Comparison of ENCODE assay signal across 19 cellular contexts in the genomic region with DNA sequence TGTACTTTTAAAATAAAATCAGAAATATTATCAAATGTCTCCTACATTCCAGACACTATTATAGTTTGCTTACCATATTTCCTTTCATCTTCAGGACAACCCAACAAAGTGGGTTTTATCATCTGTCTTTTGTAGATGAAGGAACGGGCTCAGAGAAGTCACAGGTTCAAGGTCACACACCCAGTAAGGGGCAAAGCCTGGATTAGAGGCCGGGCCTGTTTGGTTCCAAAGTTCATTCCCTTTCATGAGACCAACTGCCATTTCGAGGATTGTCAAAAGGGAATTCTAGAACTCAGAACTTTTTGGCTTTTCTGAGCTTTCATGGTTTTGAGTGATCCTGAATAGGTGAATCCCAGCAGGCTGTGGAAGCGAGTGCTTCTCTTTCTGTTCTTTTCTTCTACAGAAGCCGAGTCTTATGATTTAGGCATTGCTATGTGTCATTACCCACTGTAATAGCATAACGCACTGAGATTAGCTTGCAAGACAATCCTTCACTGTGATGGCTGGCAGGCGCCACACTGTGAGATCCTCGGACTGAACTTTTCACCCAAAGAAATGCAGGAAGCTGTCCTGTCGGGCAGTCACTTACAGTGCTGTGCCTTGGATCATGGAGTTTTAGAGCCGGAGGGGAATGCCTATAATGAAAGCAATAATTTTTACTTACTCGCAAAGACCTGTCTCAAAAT. TPM values are rescaled to one million over a fixed set of nuclear protein-coding genes. Genes with fewer than 3 reads are reported as not detected.
DNase-seq lines count a peak whose midpoint lies in the region; ATAC-seq and TF ChIP-seq lines count a peak whose summit lies in the region.
"Had no signal": no experiment of that assay in that cellular context is flagged by ENCODE, and none has a peak within 500 bp of the region (broad histone marks: within the 10 kb centered on the region; RNA-seq: fewer than 3 reads in every experiment).

No MANE protein-coding gene starts in this region.

- no peak overlapping the region for H3K18ac ChIP-seq in trophoblast cell (ENCODE audit: low read length)

- in situ Hi-C loops in KBM-7 (cut with MboI; ENCODE audit: low pct_unique_long_range_greater_than_20kb, low sequenced_read_pairs), result no loop called here

- H2BK12ac ChIP-seq in trophoblast cell (ENCODE audit: low read length), result no peak overlapping the region

- WGBS in trophoblast cell (ENCODE audit: extremely low coverage, insufficient coverage, insufficient read length), result no CpG with 5 or more reads among the region's 11 CpGs

- H4K8ac ChIP-seq in trophoblast cell (ENCODE audit: low read depth, low read length), result no peak overlapping the region

- peak overlapping the region; percentile 5 for H3K4me3 ChIP-seq in WERI-Rb-1 (ENCODE audit: low read depth, low read length)
- H3K4me3 ChIP-seq in trophoblast cell (ENCODE audit: low read depth, low read length), result no peak overlapping the region
- H3K4me3 ChIP-seq: coronary artery, mucosa of descending colon, suprapubic skin had no signal

- H3K36me3 ChIP-seq in WERI-Rb-1 (no peaks in the 10 kb centered on the region), trophoblast cell (ENCODE audit: control insufficient read depth in 1 of 2, insufficient read depth in 2 of 2, low read length in 2 of 2) (no peaks in the 10 kb centered on the region)
- H3K36me3 ChIP-seq: suprapubic skin had no signal

- H3K4me1 ChIP-seq in trophoblast cell (ENCODE audit: control insufficient read depth in 1 of 2, insufficient read depth in 2 of 2, low read length in 2 of 2), result peaks cover 0 to 4% of the 10 kb centered on the region in 2 experiments
- H3K4me1 ChIP-seq: Caco-2 had no signal

- no peak overlapping the region for H4K12ac ChIP-seq in trophoblast cell (ENCODE audit: low read depth, low read length)

- H3K9ac ChIP-seq in trophoblast cell (ENCODE audit: low read length), result no peak overlapping the region

- no peak for ATAC-seq in GM21381 (IDR thresholded peaks at IDR 0.05; ENCODE audit: unreplicated experiment)
- ATAC-seq: HCT116, left colon, mucosa of descending colon had no signal

- H3K23ac ChIP-seq in trophoblast cell (ENCODE audit: low read length), result no peak overlapping the region

- no peak overlapping the region for H2BK5ac ChIP-seq in trophoblast cell (ENCODE audit: low read depth, low read length, poor library complexity)

- DNase-seq in LHCN-M2 (ENCODE audit: low read depth) (peak; percentile 24), WERI-Rb-1 (peak; percentile 46), fibroblast of peridontal ligament (ENCODE audit: extremely low read depth) (peak; percentile 42), trophoblast cell (peak; percentile 62 to 66), NCI-H446 treated with DMSO at 0.1 percent for 48 hours (lab: John Stamatoyannopoulos, UW) (no peak), KBM-7 (no peak)
- DNase-seq: activated effector memory CD4-positive, alpha-beta T cell treated with Interleukin-2 at 50 U/mL for 16 hours; Caco-2; left colon; mucosa of descending colon; NCI-H2029 treated with DMSO at 0.1 percent for 48 hours; NCI-H526 treated with DMSO at 0.1 percent for 48 hours; occipital lobe; stimulated activated CD4-positive, alpha-beta T cell treated with anti-CD3 and anti-CD28 coated beads, Interleukin-2, amount 100 ng/mL, for 48 hours had no signal

- H3K27me3 ChIP-seq in WERI-Rb-1 (ENCODE audit: insufficient read depth, low read depth, severe bottlenecking), result no peaks in the 10 kb centered on the region
- H3K27me3 ChIP-seq in trophoblast cell (ENCODE audit: insufficient read depth, low read length), result no peaks in the 10 kb centered on the region
- H3K27me3 ChIP-seq: suprapubic skin had no signal

- TF ChIP-seq CTCF in WERI-Rb-1 (IDR thresholded peaks at IDR 0.05; ENCODE audit: low read depth, low read length), result no peak

- no peak overlapping the region for H2AFZ ChIP-seq in trophoblast cell (ENCODE audit: insufficient read depth, low read length, poor library complexity)

- no peaks in the 10 kb centered on the region for H3K9me3 ChIP-seq in WERI-Rb-1 (ENCODE audit: severe bottlenecking)
- H3K9me3 ChIP-seq in trophoblast cell (ENCODE audit: insufficient read depth, low read depth, low read length), result peaks cover 1% of the 10 kb centered on the region
- H3K9me3 ChIP-seq: Caco-2, mucosa of descending colon, suprapubic skin had no signal

- H3K14ac ChIP-seq in trophoblast cell (ENCODE audit: low read length), result no peak overlapping the region

- H3K4me2 ChIP-seq in trophoblast cell (ENCODE audit: low read length), result no peak overlapping the region

- no peak overlapping the region for H4K91ac ChIP-seq in trophoblast cell (ENCODE audit: low read depth, low read length)

- no peak overlapping the region for H3K27ac ChIP-seq in WERI-Rb-1
- no peak overlapping the region for H3K27ac ChIP-seq in trophoblast cell (ENCODE audit: low read depth, low read length)
- H3K27ac ChIP-seq: coronary artery, HL-60, suprapubic skin had no signal

- no peak overlapping the region for H2AK5ac ChIP-seq in trophoblast cell (ENCODE audit: low read length)

- no peak overlapping the region for H2BK120ac ChIP-seq in trophoblast cell (ENCODE audit: insufficient read depth, low read length, poor library complexity)

- no peak overlapping the region for H3K4ac ChIP-seq in trophoblast cell (ENCODE audit: low read depth, low read length)

- no peaks in the 10 kb centered on the region for H3K79me2 ChIP-seq in trophoblast cell (ENCODE audit: control insufficient read depth, insufficient read depth, low read length, poor library complexity)

- no peaks in the 10 kb centered on the region for H3K79me1 ChIP-seq in trophoblast cell (ENCODE audit: low read length)

RNA-seq across cellular contexts. Expression of a gene that starts 43.9 kb away (rescaled TPM):
- 18.5 and 27.3 TPM in 2 replicates for total RNA-seq in LHCN-M2 (2014; rRNA removed)
- polyA plus RNA-seq in LHCN-M2 (2012), result 22.4 TPM
- 9.7 and 10.1 TPM in 2 replicates for polyA plus RNA-seq in trophoblast cell (2013)

Comparison
In these comparisons a context has a peak if more than half of its experiments do, and no peak if none do; other contexts are left out.
1. DNase-seq: peak in LHCN-M2 (single experiment), WERI-Rb-1 (single experiment), fibroblast of peridontal ligament (single experiment) and trophoblast cell (2 of 2); none in NCI-H446 treated with DMSO at 0.1 percent for 48 hours (single experiment) and KBM-7 (single experiment).